Comparison of ENCODE assay signal across 8 cellular contexts in the genomic region with DNA sequence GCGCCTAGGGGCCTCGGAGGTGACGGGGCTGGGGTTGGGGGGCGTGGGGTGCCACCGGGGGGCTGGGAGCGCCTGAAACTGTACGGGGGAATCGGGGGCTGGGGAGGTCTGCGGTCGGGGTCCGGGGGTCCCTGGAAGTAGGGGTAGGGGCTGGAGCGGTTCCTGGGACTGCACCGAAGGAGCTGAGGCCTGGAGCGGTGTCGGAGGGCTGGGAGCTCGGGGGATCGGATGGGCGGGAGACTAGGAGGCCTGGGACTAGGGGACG. TPM values are rescaled to one million over a fixed set of nuclear protein-coding genes. Genes with fewer than 3 reads are reported as not detected.
DNase-seq lines count a peak whose midpoint lies in the region; ATAC-seq, FAIRE-seq and TF ChIP-seq lines count a peak whose summit lies in the region.

No MANE protein-coding gene starts in this region.

- H3K9me3 ChIP-seq in cardiac muscle cell (ENCODE audit: low read depth) = no peaks in the 10 kb centered on the region
- no peaks in the 10 kb centered on the region for H3K9me3 ChIP-seq in lung (ENCODE audit: control insufficient read depth in 2 of 2, insufficient read depth in 1 of 2, low read length in 1 of 2)

- WGBS in lung, 2 donors = 2% methylated on average over 17 to 19 of the region's 19 CpGs

- no peak for FAIRE-seq in GM12891 (lab: Jason Lieb, UNC)

- peaks cover 33% of the 10 kb centered on the region for H3K36me3 Mint-ChIP-seq in brain

- peak overlapping the region; percentile 74 to 97 (median 92) for H3K27ac Mint-ChIP-seq in brain

- peak overlapping the region; percentile 86 to 95 (median 91) for H3K4me3 Mint-ChIP-seq in brain

- H3K4me1 ChIP-seq in cardiac muscle cell (ENCODE audit: low read depth) = peaks cover 7% of the 10 kb centered on the region
- peaks cover 0 to 5% of the 10 kb centered on the region in 2 donors for H3K4me1 ChIP-seq in lung (ENCODE audit: control insufficient read depth in 2 of 2, insufficient read depth in 2 of 2, low read length in 2 of 2)

- intact Hi-C loops in cardiac septum (cut with DNase I) = loop anchor here (5.0 to 10.0 kb wide), 2 partner anchors 139 to 197 kb away; a partner anchor contains a TSS

- H3K27me3 ChIP-seq in cardiac muscle cell = no peaks in the 10 kb centered on the region
- H3K27me3 ChIP-seq in lung (ENCODE audit: control insufficient read depth, insufficient read depth) = no peaks in the 10 kb centered on the region

- H3K36me3 ChIP-seq in cardiac muscle cell (peaks cover 23% of the 10 kb centered on the region), lung (ENCODE audit: control insufficient read depth in 2 of 2, insufficient read depth in 2 of 2, low read length in 2 of 2) (peaks cover 7 to 30% of the 10 kb centered on the region in 2 donors)

- no peaks in the 10 kb centered on the region for H3K9me3 Mint-ChIP-seq in brain

- H3K27ac ChIP-seq in cardiac muscle cell (peak overlapping the region; percentile 92), lung (ENCODE audit: low read depth in 1 of 2, low read length in 1 of 2) (peak overlapping the region; percentile 91 to 92)

- H3K4me3 ChIP-seq in cardiac muscle cell = peak overlapping the region; percentile 75
- H3K4me3 ChIP-seq in lung = peak overlapping the region; percentile 97

- no peaks in the 10 kb centered on the region for H3K27me3 Mint-ChIP-seq in brain

- DNase-seq in cardiac muscle cell (ENCODE audit: low read depth in 1 of 2, low spot score in 1 of 2) (peak in 1 of 2 donors; percentile 41), cardiac septum (ENCODE audit: low spot score) (no peak), lung (ENCODE audit: low spot score) (no peak), ureter (ENCODE audit: low spot score) (peak; percentile 43), SW480 (ENCODE audit: low spot score) (no peak), T1000 (lab: John Stamatoyannopoulos, UW) (no peak), GM12891 (ENCODE audit: insufficient read length, low spot score) (no peak)

- no peak for ATAC-seq in lung (ENCODE audit: insufficient read depth, low FRiP score)

- peaks cover 28% of the 10 kb centered on the region for H3K4me1 Mint-ChIP-seq in brain

- no peak for TF ChIP-seq CTCF in cardiac muscle cell (IDR thresholded peaks at IDR 0.05; ENCODE audit: low read depth, low read length)
- no peak for TF ChIP-seq CTCF in brain (conservative IDR thresholded peaks at IDR 0.05)
- no peak for TF ChIP-seq CTCF in lung (IDR thresholded peaks at IDR 0.05; ENCODE audit: control extremely low read depth, extremely low read depth)

- no peak for TF ChIP-seq POLR2A in GM12891 (IDR thresholded peaks at IDR 0.05; ENCODE audit: low read depth, low read length)

TF ChIP-seq in GM12891, 5 proteins besides CTCF, POLR2A, EP300 and RAD21:
- no peak for TF ChIP-seq POU2F2 (IDR thresholded peaks at IDR 0.05; ENCODE audit: low read depth, low read length)
- no peak for TF ChIP-seq SPI1 (IDR thresholded peaks at IDR 0.05; ENCODE audit: low read depth, low read length)
- no peak for TF ChIP-seq PAX5 (IDR thresholded peaks at IDR 0.05; ENCODE audit: insufficient read depth, low read length, severe bottlenecking)
- no peak for TF ChIP-seq TAF1 (IDR thresholded peaks at IDR 0.05; ENCODE audit: low read depth, low read length)
- no peak for TF ChIP-seq POLR2AphosphoS5 (IDR thresholded peaks at IDR 0.05; ENCODE audit: low read depth, low read length)

RNA-seq across cellular contexts. Expression of a gene that starts 0.4 kb away (rescaled TPM):
- total RNA-seq in cardiac muscle cell (74.3 and 87.4 TPM in 2 replicates), cardiac septum (19.9 TPM), lung (10 to 100 TPM; 40.6 to 48.9 TPM), ureter (45.1 TPM)
- polyA plus RNA-seq in cardiac muscle cell (60.9 and 99.7 TPM in 2 replicates), brain (ENCODE audit: insufficient read depth, low read depth, low replicate concordance) (13.1 TPM), lung (10 to 100 TPM; 44.1 to 45.2 TPM)
- 43.9 TPM for polyA plus RNA-seq in GM12891 (2012; ENCODE audit: low read depth, missing spikeins)

RNA-seq across cellular contexts. Expression of a gene that starts 23.1 kb away (rescaled TPM):
- total RNA-seq in cardiac muscle cell (not detected in 2 replicates), cardiac septum (not detected), lung (under 1 TPM; 0.25 to 0.63 TPM), ureter (1.3 TPM)
- polyA plus RNA-seq in cardiac muscle cell (not detected in 2 replicates), brain (ENCODE audit: insufficient read depth, low read depth, low replicate concordance) (not detected), lung (under 1 TPM; 0.09 to 0.37 TPM)
- polyA plus RNA-seq in GM12891 (2012; ENCODE audit: low read depth, missing spikeins) = 1.7 TPM

RNA-seq across cellular contexts. Expression of a gene that starts 54.8 kb away (rescaled TPM):
- total RNA-seq in cardiac muscle cell = not detected in 2 replicates
- polyA plus RNA-seq in cardiac muscle cell = 0.09 TPM in 1 of 2 replicates, not detected in the other
- 1.5 TPM for total RNA-seq in cardiac septum
- 0.34 TPM for polyA plus RNA-seq in brain (ENCODE audit: insufficient read depth, low read depth, low replicate concordance)
- total RNA-seq in lung = 1 to 10 TPM; 2.8 to 8.3 TPM
- 1 to 10 TPM in 1 of 2 donors, under 1 TPM in 1; 0.51 to 6.0 TPM for polyA plus RNA-seq in lung
- 3.4 TPM for total RNA-seq in ureter
- 42.6 TPM for polyA plus RNA-seq in GM12891 (2012; ENCODE audit: low read depth, missing spikeins)
